In genomic region chr17:71378741-71379140, GRCh38 we compare ENCODE assay signal across 32 cellular contexts.
"Had no signal": no experiment of that assay in that cellular context is flagged by ENCODE, and none has a peak within 500 bp of the region (broad histone marks: within the 10 kb centered on the region; RNA-seq: fewer than 3 reads in every experiment).

No MANE protein-coding gene starts in this region.

- ATAC-seq: activated CD4-positive, CD25-positive, alpha-beta regulatory T cell treated with anti-CD3 and anti-CD28 coated beads, Interleukin-2, amount 50 U/mL, for 24 hours; activated CD8-positive, alpha-beta memory T cell treated with anti-CD3 and anti-CD28 coated beads, Interleukin-2, amount 10 ng/mL, durations not matched to agents 7 days and 5 days; activated CD8-positive, alpha-beta T cell treated with anti-CD3 and anti-CD28 coated beads, Interleukin-2, amount 10 ng/mL, durations not matched to agents 7 days and 5 days; activated naive CD8-positive, alpha-beta T cell treated with anti-CD3 and anti-CD28 coated beads, Interleukin-2, amount 50 U/mL, for 24 hours; body of pancreas; foreskin keratinocyte; gastrocnemius medialis; heart left ventricle; T-helper 17 cell had no signal

- H3K4me3 ChIP-seq: adrenal gland, body of pancreas, gastrocnemius medialis, heart left ventricle had no signal

- H3K4me1 ChIP-seq: adrenal gland, body of pancreas, foreskin keratinocyte, gastrocnemius medialis, heart left ventricle had no signal

- H3K36me3 ChIP-seq: adrenal gland, gastrocnemius medialis, heart left ventricle, WERI-Rb-1 had no signal

- FAIRE-seq: colon, endometrium, endothelial cell of umbilical vein had no signal

- H3K27me3 ChIP-seq: adrenal gland, body of pancreas, foreskin keratinocyte, gastrocnemius medialis had no signal

- DNase-seq: activated B cell treated with CpG ODN at 0.5 μM for 24 hours; activated CD4-positive, alpha-beta T cell treated with anti-CD3 and anti-CD28 coated beads for 48 hours; activated CD4-positive, alpha-beta T cell treated with anti-CD3 and anti-CD28 coated beads, Interleukin-2, amount 50 U/mL, for 1 hour; activated CD4-positive, alpha-beta T cell treated with anti-CD3 and anti-CD28 coated beads, Interleukin-2, amount 50 U/mL, for 48 hours; activated CD8-positive, alpha-beta memory T cell treated with anti-CD3 and anti-CD28 coated beads, Interleukin-2, amount 10 ng/mL, durations not matched to agents 7 days and 5 days; activated CD8-positive, alpha-beta memory T cell treated with anti-CD3 and anti-CD28 coated beads, Interleukin-2, amount 50 U/mL, for 4 hours; activated CD8-positive, alpha-beta T cell treated with anti-CD3 and anti-CD28 coated beads, Interleukin-2, amount 10 ng/mL, durations not matched to agents 7 days and 5 days; activated effector memory CD4-positive, alpha-beta T cell treated with anti-CD3 and anti-CD28 coated beads, Interleukin-2, amount 50 U/mL, for 16 hours; activated naive CD4-positive, alpha-beta T cell treated with anti-CD3 and anti-CD28 coated beads for 36 hours; activated naive CD8-positive, alpha-beta T cell treated with anti-CD3 and anti-CD28 coated beads for 36 hours; activated naive CD8-positive, alpha-beta T cell treated with anti-CD3 and anti-CD28 coated beads, Interleukin-2, amount 50 U/mL, for 24 hours; activated T-cell treated with anti-CD3 and anti-CD28 coated beads, Interleukin-2, amount 50 U/mL, for 1 hour; activated T-cell treated with anti-CD3 and anti-CD28 coated beads, Interleukin-2, amount 50 U/mL, for 48 hours; adrenal gland; amygdala; aorta; body of pancreas; caudate nucleus; effector CD8-positive, alpha-beta T cell; foreskin keratinocyte; gastrocnemius medialis; glutamatergic neuron; heart left ventricle; T-helper 1 cell; T-helper 17 cell; T1000; WERI-Rb-1 had no signal

- H3K27ac ChIP-seq: adrenal gland, body of pancreas, epithelial cell of prostate, foreskin keratinocyte, gastrocnemius medialis, heart left ventricle, WERI-Rb-1 had no signal

- H3K9me3 ChIP-seq: adrenal gland, body of pancreas, gastrocnemius medialis, heart left ventricle had no signal
